ENCODE assay signal across 8 cellular contexts in genomic region chr1:38859561-38860463, GRCh38. TPM values are rescaled to one million over a fixed set of nuclear protein-coding genes. Genes with fewer than 3 reads are reported as not detected.
DNase-seq lines count a peak whose midpoint lies in the region; ATAC-seq and TF ChIP-seq lines count a peak whose summit lies in the region.

Gene RRAGC (minus strand): TSS chr1:38859772. CDS start chr1:38859646, 126 bp downstream.

- H3K9me3 Mint-ChIP-seq in naive B cell = no peaks in the 10 kb centered on the region
- no peaks in the 10 kb centered on the region for H3K9me3 Mint-ChIP-seq in stimulated activated effector memory CD8-positive, alpha-beta T cell treated with anti-CD3 and anti-CD28 coated beads, Interleukin-12 subunit alpha, Interleukin-12 subunit beta, amount 100 ng/mL, for 72 hours

- peaks cover 0 to 8% of the 10 kb centered on the region in 2 donors for H3K36me3 Mint-ChIP-seq in naive B cell
- H3K36me3 Mint-ChIP-seq in stimulated activated effector memory CD8-positive, alpha-beta T cell treated with anti-CD3 and anti-CD28 coated beads, Interleukin-12 subunit alpha, Interleukin-12 subunit beta, amount 100 ng/mL, for 72 hours = peaks cover 53% of the 10 kb centered on the region

- peak within 1 kb of the TSS; percentile 87 for H3K4me3 ChIP-seq in LNCaP clone FGC (ENCODE audit: low read depth, low read length)

- peak within 1 kb of the TSS; percentile 91 to 98 (median 96) for H3K4me3 Mint-ChIP-seq in naive B cell
- H3K4me3 Mint-ChIP-seq in stimulated activated effector memory CD8-positive, alpha-beta T cell treated with anti-CD3 and anti-CD28 coated beads, Interleukin-12 subunit alpha, Interleukin-12 subunit beta, amount 100 ng/mL, for 72 hours = peak within 1 kb of the TSS; percentile 83

- DNase-seq in EH (ENCODE audit: low read depth) = peak; percentile 99
- peak; percentile 96 for DNase-seq in GOT3 (lab: John Stamatoyannopoulos, UW)
- peak; percentile 90 for DNase-seq in LNCaP clone FGC (ENCODE audit: low read depth)
- peak; percentile 99 for DNase-seq in RPMI8226
- peak; percentile 97 to 98 for DNase-seq in activated T-helper 1 cell treated with anti-CD3 and anti-CD28 coated beads, Interleukin-2, amount 50 U/mL, for 16 hours (ENCODE audit: low read depth in 1 of 2, low spot score in 1 of 2)
- DNase-seq in fibroblast of gingiva (ENCODE audit: low read depth) = peak; percentile 98
- peak; percentile 99 for DNase-seq in naive B cell
- peak; percentile 96 to 99 for DNase-seq in stimulated activated effector memory CD8-positive, alpha-beta T cell treated with anti-CD3 and anti-CD28 coated beads, Interleukin-12 subunit alpha, Interleukin-12 subunit beta, amount 100 ng/mL, for 72 hours (ENCODE audit: low spot score in 2 of 2)

- H3K27ac Mint-ChIP-seq in naive B cell = peak within 1 kb of the TSS; percentile 96 to 99 (median 98)
- H3K27ac Mint-ChIP-seq in stimulated activated effector memory CD8-positive, alpha-beta T cell treated with anti-CD3 and anti-CD28 coated beads, Interleukin-12 subunit alpha, Interleukin-12 subunit beta, amount 100 ng/mL, for 72 hours = peak within 1 kb of the TSS; percentile 82

- peaks cover 29 to 50% (median 42%) of the 10 kb centered on the region in 3 donors for H3K4me1 Mint-ChIP-seq in naive B cell
- H3K4me1 Mint-ChIP-seq in stimulated activated effector memory CD8-positive, alpha-beta T cell treated with anti-CD3 and anti-CD28 coated beads, Interleukin-12 subunit alpha, Interleukin-12 subunit beta, amount 100 ng/mL, for 72 hours = peaks cover 42% of the 10 kb centered on the region

- TF ChIP-seq CTCF in LNCaP clone FGC (IDR thresholded peaks at IDR 0.05; ENCODE audit: control insufficient read depth, extremely low read depth, insufficient read depth) = no peak

- peak; percentile 90 to 91 for ATAC-seq in naive B cell (ENCODE audit: low read depth in 2 of 2)
- peak; percentile 97 for ATAC-seq in stimulated activated effector memory CD8-positive, alpha-beta T cell treated with anti-CD3 and anti-CD28 coated beads, Interleukin-12 subunit alpha, Interleukin-12 subunit beta, amount 100 ng/mL, for 72 hours

- H3K27me3 Mint-ChIP-seq in naive B cell = no peaks in the 10 kb centered on the region

RNA-seq across cellular contexts. Expression of gene RRAGC, which starts in this region (rescaled TPM):
- polyA plus RNA-seq in naive B cell (ENCODE audit: low read depth in 6 of 6) = 10 to 100 TPM; 13.9 to 18.7 (median 14.8) TPM

Comparison
In these comparisons a context has a peak if more than half of its experiments do, and no peak if none do; other contexts are left out.
1. Peak in every context shown above with its lines: DNase-seq, ATAC-seq and H3K4me3 ChIP-seq.